ENCODE assay signal across 17 cellular contexts in genomic region chr14:74133833-74134481, GRCh38. TPM values are rescaled to one million over a fixed set of nuclear protein-coding genes. Genes with fewer than 3 reads are reported as not detected.
DNase-seq lines count a peak whose midpoint lies in the region; ATAC-seq, FAIRE-seq and TF ChIP-seq lines count a peak whose summit lies in the region.
"Had no signal": no experiment of that assay in that cellular context is flagged by ENCODE, and none has a peak within 500 bp of the region (broad histone marks: within the 10 kb centered on the region; RNA-seq: fewer than 3 reads in every experiment).

No MANE protein-coding gene starts in this region.

- H3K4me1 ChIP-seq in OCI-LY3 (ENCODE audit: low read length), result peaks cover 17% of the 10 kb centered on the region
- H3K4me1 ChIP-seq in kidney (ENCODE audit: control insufficient read depth in 1 of 2, insufficient read depth in 1 of 2, low read depth in 1 of 2, low read length in 2 of 2), result peaks cover 9 to 11% of the 10 kb centered on the region in 2 donors
- H3K4me1 ChIP-seq in transverse colon, result peaks cover 3 to 26% (median 16%) of the 10 kb centered on the region in 4 donors

- H3K27ac ChIP-seq in OCI-LY3 (ENCODE audit: low read length) (no peak overlapping the region), kidney (ENCODE audit: low read depth in 2 of 2, low read length in 2 of 2) (peak overlapping the region; percentile 36 to 82), transverse colon (peak overlapping the region; percentile 49 to 63 (median 60))

- H3K36me3 Mint-ChIP-seq in activated naive CD4-positive, alpha-beta T cell treated with anti-CD3 and anti-CD28 coated beads, Interleukin-2, amount 50 U/mL, for 24 hours, result peaks cover 2% of the 10 kb centered on the region
- H3K36me3 Mint-ChIP-seq in activated naive CD4-positive, alpha-beta T cell treated with anti-CD3 and anti-CD28 coated beads, Interleukin-2, amount 50 U/mL, for 72 hours, result no peaks in the 10 kb centered on the region
- H3K36me3 Mint-ChIP-seq in HFFc6 (ENCODE audit: low read depth), result no peaks in the 10 kb centered on the region

- peak; percentile 8 for TF ChIP-seq EP300 in transverse colon (IDR thresholded peaks at IDR 0.05; ENCODE audit: low read depth)

- intact Hi-C loops in kidney (cut with DNase I), result no loop called here
- intact Hi-C loops in transverse colon (cut with DNase I; ENCODE audit: low total_unique reads), result no loop called here

- no peaks in the 10 kb centered on the region for H3K27me3 Mint-ChIP-seq in activated naive CD4-positive, alpha-beta T cell treated with anti-CD3 and anti-CD28 coated beads, Interleukin-2, amount 50 U/mL, for 24 hours
- H3K27me3 Mint-ChIP-seq in HFFc6 (ENCODE audit: insufficient read depth), result no peaks in the 10 kb centered on the region

- no peaks in the 10 kb centered on the region for H3K9me3 ChIP-seq in OCI-LY3 (ENCODE audit: insufficient read depth, low read length)
- H3K9me3 ChIP-seq in kidney (ENCODE audit: control insufficient read depth in 1 of 2, low read length in 2 of 2), result no peaks in the 10 kb centered on the region
- H3K9me3 ChIP-seq in transverse colon, result no peaks in the 10 kb centered on the region

- H4K20me1 ChIP-seq in OCI-LY3 (ENCODE audit: insufficient read depth, low read length), result no peaks in the 10 kb centered on the region

- H3K9ac ChIP-seq in OCI-LY3 (ENCODE audit: low read length) (no peak overlapping the region), kidney (ENCODE audit: low read length in 2 of 2) (no peak overlapping the region)

- in situ Hi-C loops in transverse colon (cut with MboI; ENCODE audit: low pct_ligation_motif_present in 1 of 4, low pct_unique_long_range_greater_than_20kb in 1 of 4, low sequenced_read_pairs in 3 of 4), result no loop called here

- 38 to 60% methylated on average over 2 to 3 of the region's 3 CpGs for WGBS in transverse colon (ENCODE audit: low coverage in 1 of 2), 2 donors

- H3K4me3 ChIP-seq in OCI-LY3 (ENCODE audit: low read length) (no peak overlapping the region), kidney (ENCODE audit: low read length in 2 of 2) (peak overlapping the region in 1 of 2 donors; percentile 2), transverse colon (no peak overlapping the region)

- no peak for TF ChIP-seq CTCF in OCI-LY3 (IDR thresholded peaks at IDR 0.05; ENCODE audit: low read depth, low read length)
- TF ChIP-seq CTCF in kidney (IDR thresholded peaks at IDR 0.05; ENCODE audit: borderline replicate concordance, extremely low read depth, insufficient read depth), result no peak
- TF ChIP-seq CTCF in transverse colon (IDR thresholded peaks at IDR 0.05), result no peak
- TF ChIP-seq CTCF in HFFc6 (IDR thresholded peaks at IDR 0.05), result no peak

- no peaks in the 10 kb centered on the region for H3K27me3 ChIP-seq in OCI-LY3 (ENCODE audit: low read depth, low read length)
- no peaks in the 10 kb centered on the region for H3K27me3 ChIP-seq in transverse colon

- H3K79me2 ChIP-seq in OCI-LY3 (ENCODE audit: low read length), result no peaks in the 10 kb centered on the region

- H3K27ac Mint-ChIP-seq in activated naive CD4-positive, alpha-beta T cell treated with anti-CD3 and anti-CD28 coated beads, Interleukin-2, amount 50 U/mL, for 24 hours, result peak overlapping the region; percentile 37
- H3K27ac Mint-ChIP-seq in activated naive CD4-positive, alpha-beta T cell treated with anti-CD3 and anti-CD28 coated beads, Interleukin-2, amount 50 U/mL, for 72 hours, result no peak overlapping the region
- H3K27ac Mint-ChIP-seq in HFFc6, result no peak overlapping the region

- FAIRE-seq in kidney (lab: Jason Lieb, UNC), result peak; percentile 68

- H3K36me3 ChIP-seq in OCI-LY3 (replicated peaks; ENCODE audit: low read depth, low read length) (no peaks in the 10 kb centered on the region), kidney (ENCODE audit: control insufficient read depth in 1 of 2, insufficient read depth in 2 of 2, low read length in 2 of 2) (no peaks in the 10 kb centered on the region), transverse colon (no peaks in the 10 kb centered on the region)

- H3K4me3 Mint-ChIP-seq in activated naive CD4-positive, alpha-beta T cell treated with anti-CD3 and anti-CD28 coated beads, Interleukin-2, amount 50 U/mL, for 24 hours, result no peak overlapping the region
- no peak overlapping the region for H3K4me3 Mint-ChIP-seq in HFFc6

- peak overlapping the region; percentile 24 for H3K4me2 ChIP-seq in OCI-LY3 (ENCODE audit: low read length)

- no peak for DNase-seq in activated naive CD4-positive, alpha-beta T cell treated with anti-CD3 and anti-CD28 coated beads, Interleukin-2, amount 50 U/mL, for 72 hours (ENCODE audit: low spot score in 2 of 2)
- DNase-seq in kidney (no peak), transverse colon (no peak), NCI-H1092 treated with DMSO at 0.1 percent for 48 hours (lab: John Stamatoyannopoulos, UW) (no peak), NCI-H146 (lab: John Stamatoyannopoulos, UW) (no peak), HFFc6 (no peak)
- DNase-seq: activated CD8-positive, alpha-beta memory T cell treated with anti-CD3 and anti-CD28 coated beads, Interleukin-2, amount 50 U/mL, for 48 hours; cortex of kidney; DMS79 treated with DMSO at 0.1 percent for 48 hours; GOT3; NCI-H1436; NCI-H774; SHP77 treated with DMSO at 0.1 percent for 48 hours; stimulated activated CD4-positive, alpha-beta T cell treated with anti-CD3 and anti-CD28 coated beads, Interleukin-4, amount 100 ng/mL, for 4 hours; stimulated activated naive CD4-positive, alpha-beta T cell treated with Interleukin-2 at 50 U/mL for 16 hours had no signal

- TF ChIP-seq POLR2A in transverse colon (IDR thresholded peaks at IDR 0.05), result no peak

- no peak overlapping the region for H2AFZ ChIP-seq in OCI-LY3 (ENCODE audit: low read depth, low read length)

- peaks cover 25% of the 10 kb centered on the region for H3K4me1 Mint-ChIP-seq in activated naive CD4-positive, alpha-beta T cell treated with anti-CD3 and anti-CD28 coated beads, Interleukin-2, amount 50 U/mL, for 24 hours
- H3K4me1 Mint-ChIP-seq in HFFc6 (ENCODE audit: low read depth), result no peaks in the 10 kb centered on the region

- ATAC-seq in activated naive CD4-positive, alpha-beta T cell treated with anti-CD3 and anti-CD28 coated beads, Interleukin-2, amount 50 U/mL, for 72 hours, result no peak

- no peaks in the 10 kb centered on the region for H3K9me3 Mint-ChIP-seq in activated naive CD4-positive, alpha-beta T cell treated with anti-CD3 and anti-CD28 coated beads, Interleukin-2, amount 50 U/mL, for 24 hours
- H3K9me3 Mint-ChIP-seq in activated naive CD4-positive, alpha-beta T cell treated with anti-CD3 and anti-CD28 coated beads, Interleukin-2, amount 50 U/mL, for 72 hours, result no peaks in the 10 kb centered on the region
- no peaks in the 10 kb centered on the region for H3K9me3 Mint-ChIP-seq in HFFc6

RNA-seq across cellular contexts. Expression of gene LIN52, which starts 49.2 kb away (rescaled TPM):
- 10 to 100 TPM; 12.0 to 29.7 TPM for total RNA-seq in activated naive CD4-positive, alpha-beta T cell treated with anti-CD3 and anti-CD28 coated beads, Interleukin-2, amount 50 U/mL, for 72 hours
- 8.5 TPM for total RNA-seq in kidney
- polyA plus RNA-seq in kidney (ENCODE audit: insufficient read depth, low read depth, low replicate concordance), result 13.3 TPM
- 1 to 10 TPM; 1.1 to 5.4 (median 4.6) TPM for total RNA-seq in transverse colon
- 10 to 100 TPM in 3 of 6 experiments, 1 to 10 TPM in 3; 9.8 to 12.1 (median 10.1) TPM for total RNA-seq in HFFc6 (2021; fragmentation: NEBNext Ultra II Directional; extraction: Animal tissue kit (Norgen Biotek cat#: 25700))

RNA-seq across cellular contexts. Expression of gene ALDH6A1, which starts 49.7 kb away (rescaled TPM):
- total RNA-seq in activated naive CD4-positive, alpha-beta T cell treated with anti-CD3 and anti-CD28 coated beads, Interleukin-2, amount 50 U/mL, for 72 hours, result 10 to 100 TPM; 20.9 to 28.9 TPM
- total RNA-seq in kidney (34.1 TPM), transverse colon (10 to 100 TPM; 19.1 to 40.0 (median 27.5) TPM)
- polyA plus RNA-seq in kidney (ENCODE audit: insufficient read depth, low read depth, low replicate concordance), result 102 TPM
- 10 to 100 TPM; 13.3 to 17.7 (median 14.4) TPM for total RNA-seq in HFFc6 (2021; fragmentation: NEBNext Ultra II Directional; extraction: Animal tissue kit (Norgen Biotek cat#: 25700))
